8 cellular contexts compared by ENCODE assay signal in genomic region chr1:23422313-23422877, GRCh38. TPM values are rescaled to one million over a fixed set of nuclear protein-coding genes. Genes with fewer than 3 reads are reported as not detected.
DNase-seq lines count a peak whose midpoint lies in the region; ATAC-seq and TF ChIP-seq lines count a peak whose summit lies in the region.

No MANE protein-coding gene starts in this region.

- TF ChIP-seq CTCF in CD8-positive, alpha-beta T cell (IDR thresholded peaks at IDR 0.05): no peak
- TF ChIP-seq CTCF in Peyer's patch (IDR thresholded peaks at IDR 0.05): no peak
- TF ChIP-seq CTCF in heart right ventricle (IDR thresholded peaks at IDR 0.05): no peak
- TF ChIP-seq CTCF in progenitor cell of endocrine pancreas (IDR thresholded peaks at IDR 0.05; ENCODE audit: unreplicated experiment): no peak

- no peaks in the 10 kb centered on the region for H3K27me3 ChIP-seq in CD8-positive, alpha-beta T cell (ENCODE audit: insufficient read depth, low read length)
- no peaks in the 10 kb centered on the region for H3K27me3 ChIP-seq in Peyer's patch
- peaks cover 0 to 34% (median 0%) of the 10 kb centered on the region in 7 donors for H3K27me3 ChIP-seq in heart right ventricle

- intact Hi-C loops in CD8-positive, alpha-beta T cell (cut with DNase I, micrococcal nuclease): loop anchor here in 1 of 2 experiments (1.0 to 5.0 kb wide), 2 partner anchors 54 to 120 kb away; no protein-coding TSS in a partner anchor
- intact Hi-C loops in activated naive CD4-positive, alpha-beta T cell treated with anti-CD3 and anti-CD28 coated beads for 36 hours (cut with micrococcal nuclease): loop anchor here (2.0 to 5.0 kb wide), 3 partner anchors 60 to 110 kb away; partner anchors contain the start of genes ASAP3 and E2F2
- intact Hi-C loops in heart right ventricle (cut with DNase I): loop anchor here in 2 of 10 donors (5.0 kb wide), 1 partner anchor 60 kb away; the partner anchor contains the start of gene ASAP3 (in 2 of the 2)

- WGBS in heart right ventricle, 2 donors: 3 to 5% methylated on average over 13 of the region's 13 CpGs

- H3K4me1 Mint-ChIP-seq in CD8-positive, alpha-beta T cell (ENCODE audit: low read depth): peaks cover 36% of the 10 kb centered on the region
- peaks cover 21% of the 10 kb centered on the region for H3K4me1 Mint-ChIP-seq in activated naive CD4-positive, alpha-beta T cell treated with anti-CD3 and anti-CD28 coated beads for 36 hours (ENCODE audit: low read depth)
- peaks cover 21% of the 10 kb centered on the region for H3K4me1 Mint-ChIP-seq in progenitor cell of endocrine pancreas (ENCODE audit: low read depth)

- H3K27ac Mint-ChIP-seq in CD8-positive, alpha-beta T cell: peak overlapping the region; percentile 76
- peak overlapping the region; percentile 2 for H3K27ac Mint-ChIP-seq in activated naive CD4-positive, alpha-beta T cell treated with anti-CD3 and anti-CD28 coated beads for 36 hours
- H3K27ac Mint-ChIP-seq in progenitor cell of endocrine pancreas: no peak overlapping the region

- peak overlapping the region; percentile 89 for H3K4me3 Mint-ChIP-seq in CD8-positive, alpha-beta T cell
- peak overlapping the region; percentile 85 for H3K4me3 Mint-ChIP-seq in activated naive CD4-positive, alpha-beta T cell treated with anti-CD3 and anti-CD28 coated beads for 36 hours
- no peak overlapping the region for H3K4me3 Mint-ChIP-seq in progenitor cell of endocrine pancreas (ENCODE audit: low read depth)

- DNase-seq in CD8-positive, alpha-beta T cell: peak in 6 of 7 experiments; percentile 37 to 80 (median 52)
- peak; percentile 38 to 87 (median 84) for DNase-seq in Peyer's patch
- DNase-seq in activated naive CD4-positive, alpha-beta T cell treated with anti-CD3 and anti-CD28 coated beads for 36 hours: peak; percentile 75
- peak; percentile 78 to 80 for DNase-seq in heart right ventricle
- peak in 2 of 3 donors; percentile 16 to 32 for DNase-seq in stimulated activated CD4-positive, alpha-beta T cell treated with anti-CD3 and anti-CD28 coated beads, Interleukin-12 subunit alpha, Interleukin-12 subunit beta, amount 100 ng/mL, for 48 hours (ENCODE audit: low read depth in 2 of 3, low spot score in 1 of 3)
- DNase-seq in progenitor cell of endocrine pancreas (ENCODE audit: low spot score, unreplicated experiment): no peak

- H3K36me3 Mint-ChIP-seq in CD8-positive, alpha-beta T cell: peaks cover 3% of the 10 kb centered on the region
- no peaks in the 10 kb centered on the region for H3K36me3 Mint-ChIP-seq in activated naive CD4-positive, alpha-beta T cell treated with anti-CD3 and anti-CD28 coated beads for 36 hours (ENCODE audit: low read depth)
- H3K36me3 Mint-ChIP-seq in progenitor cell of endocrine pancreas (ENCODE audit: insufficient read depth): peaks cover 7% of the 10 kb centered on the region

- H3K36me3 ChIP-seq in CD8-positive, alpha-beta T cell (ENCODE audit: insufficient read depth, low read length): no peaks in the 10 kb centered on the region
- H3K36me3 ChIP-seq in Peyer's patch: no peaks in the 10 kb centered on the region
- H3K36me3 ChIP-seq in heart right ventricle: peaks cover 0 to 4% (median 0%) of the 10 kb centered on the region in 9 donors

- POLR2A ChIA-PET in CD8-positive, alpha-beta T cell (lab: Charles Lee): interaction anchor here (0.7 to 2.0 kb wide), 6 partner anchors 10 to 78 kb away, joined by 3 to 12 read pairs (median 8); partner anchors contain the start of gene HNRNPR

- no peaks in the 10 kb centered on the region for H3K9me3 Mint-ChIP-seq in CD8-positive, alpha-beta T cell
- H3K9me3 Mint-ChIP-seq in activated naive CD4-positive, alpha-beta T cell treated with anti-CD3 and anti-CD28 coated beads for 36 hours: no peaks in the 10 kb centered on the region
- H3K9me3 Mint-ChIP-seq in progenitor cell of endocrine pancreas (ENCODE audit: low read depth): no peaks in the 10 kb centered on the region

- CTCF ChIA-PET in CD8-positive, alpha-beta T cell (lab: Charles Lee): interaction anchor here (1.4 to 1.9 kb wide), 3 partner anchors 18 to 269 kb away, joined by 3 to 10 read pairs (median 6); partner anchors contain the start of gene RPL11
- CTCF ChIA-PET in activated naive CD4-positive, alpha-beta T cell treated with anti-CD3 and anti-CD28 coated beads for 36 hours (lab: Charles Lee): interaction anchor here (0.6 to 2.2 kb wide), 9 partner anchors 10 to 242 kb away, joined by 3 to 10 read pairs (median 4); no protein-coding TSS in a partner anchor

- H3K4me3 ChIP-seq in CD8-positive, alpha-beta T cell (ENCODE audit: low read depth, low read length): peak overlapping the region; percentile 21
- peak overlapping the region in 2 of 4 donors; percentile 60 to 63 for H3K4me3 ChIP-seq in Peyer's patch
- H3K4me3 ChIP-seq in heart right ventricle: peak overlapping the region in 6 of 10 donors; percentile 8 to 80 (median 22)

- no peak for TF ChIP-seq POLR2A in Peyer's patch (IDR thresholded peaks at IDR 0.05)

- peaks cover 32% of the 10 kb centered on the region for H3K4me1 ChIP-seq in CD8-positive, alpha-beta T cell (ENCODE audit: insufficient read depth, low read length)
- H3K4me1 ChIP-seq in Peyer's patch (peaks cover 0 to 39% (median 8%) of the 10 kb centered on the region in 4 donors), heart right ventricle (peaks cover 10 to 59% (median 39%) of the 10 kb centered on the region in 9 donors)

- peak overlapping the region; percentile 43 for H3K27ac ChIP-seq in CD8-positive, alpha-beta T cell (ENCODE audit: low read depth, low read length)
- H3K27ac ChIP-seq in Peyer's patch (peak overlapping the region; percentile 58 to 83 (median 80)), heart right ventricle (peak overlapping the region; percentile 8 to 92 (median 88))

- H3K27me3 Mint-ChIP-seq in CD8-positive, alpha-beta T cell (ENCODE audit: low read depth): peaks cover 3% of the 10 kb centered on the region
- no peaks in the 10 kb centered on the region for H3K27me3 Mint-ChIP-seq in activated naive CD4-positive, alpha-beta T cell treated with anti-CD3 and anti-CD28 coated beads for 36 hours (ENCODE audit: low read depth)
- H3K27me3 Mint-ChIP-seq in progenitor cell of endocrine pancreas: peaks cover 18% of the 10 kb centered on the region

- H3K9me3 ChIP-seq in CD8-positive, alpha-beta T cell (ENCODE audit: low read length): no peaks in the 10 kb centered on the region
- H3K9me3 ChIP-seq in Peyer's patch (no peaks in the 10 kb centered on the region), heart right ventricle (no peaks in the 10 kb centered on the region)

- peak; percentile 77 for ATAC-seq in CD8-positive, alpha-beta T cell
- ATAC-seq in heart right ventricle (peak; percentile 31 to 72 (median 58)), GM21423 (IDR thresholded peaks at IDR 0.05; ENCODE audit: unreplicated experiment) (no peak), GM19035 (IDR thresholded peaks at IDR 0.05; ENCODE audit: unreplicated experiment) (no peak)

RNA-seq across cellular contexts. Expression of gene TCEA3, which starts 2.2 kb away (rescaled TPM):
- 10 to 100 TPM; 14.0 to 16.9 TPM for total RNA-seq in CD8-positive, alpha-beta T cell
- 100 to 1,000 TPM in 2 of 4 donors, 10 to 100 TPM in 2; 64.6 to 125 (median 104) TPM for total RNA-seq in Peyer's patch
- 10 to 100 TPM; 13.7 to 15.3 TPM for total RNA-seq in activated naive CD4-positive, alpha-beta T cell treated with anti-CD3 and anti-CD28 coated beads for 36 hours
- total RNA-seq in heart right ventricle: 10 to 100 TPM; 56.7 to 93.0 (median 71.8) TPM
- polyA plus RNA-seq in heart right ventricle: 10 to 100 TPM; 25.1 to 51.4 TPM
- 12.9 and 13.6 TPM in 2 replicates for total RNA-seq in progenitor cell of endocrine pancreas

RNA-seq across cellular contexts. Expression of gene ZNF436, which starts 52.8 kb away (rescaled TPM):
- total RNA-seq in CD8-positive, alpha-beta T cell: 1 to 10 TPM; 3.4 to 3.9 TPM
- 10 to 100 TPM; 11.2 to 13.3 (median 12.0) TPM for total RNA-seq in Peyer's patch
- total RNA-seq in activated naive CD4-positive, alpha-beta T cell treated with anti-CD3 and anti-CD28 coated beads for 36 hours: 1 to 10 TPM; 3.3 to 3.5 TPM
- total RNA-seq in heart right ventricle: 10 to 100 TPM in 9 of 10 donors, 1 to 10 TPM in 1; 9.4 to 25.5 (median 16.3) TPM
- polyA plus RNA-seq in heart right ventricle: 1 to 10 TPM; 3.3 to 4.2 TPM
- 13.7 and 13.9 TPM in 2 replicates for total RNA-seq in progenitor cell of endocrine pancreas

Comparison
In these comparisons a context has a peak if more than half of its experiments do, and no peak if none do; other contexts are left out.
1. ATAC-seq: peak in CD8-positive, alpha-beta T cell (single experiment) and heart right ventricle (8 of 8); none in GM21423 (single experiment) and GM19035 (single experiment).
2. Peak in every context shown above with its lines, with median percentiles within 50 percentile points of each other: H3K27ac ChIP-seq.